In the genomic region with DNA sequence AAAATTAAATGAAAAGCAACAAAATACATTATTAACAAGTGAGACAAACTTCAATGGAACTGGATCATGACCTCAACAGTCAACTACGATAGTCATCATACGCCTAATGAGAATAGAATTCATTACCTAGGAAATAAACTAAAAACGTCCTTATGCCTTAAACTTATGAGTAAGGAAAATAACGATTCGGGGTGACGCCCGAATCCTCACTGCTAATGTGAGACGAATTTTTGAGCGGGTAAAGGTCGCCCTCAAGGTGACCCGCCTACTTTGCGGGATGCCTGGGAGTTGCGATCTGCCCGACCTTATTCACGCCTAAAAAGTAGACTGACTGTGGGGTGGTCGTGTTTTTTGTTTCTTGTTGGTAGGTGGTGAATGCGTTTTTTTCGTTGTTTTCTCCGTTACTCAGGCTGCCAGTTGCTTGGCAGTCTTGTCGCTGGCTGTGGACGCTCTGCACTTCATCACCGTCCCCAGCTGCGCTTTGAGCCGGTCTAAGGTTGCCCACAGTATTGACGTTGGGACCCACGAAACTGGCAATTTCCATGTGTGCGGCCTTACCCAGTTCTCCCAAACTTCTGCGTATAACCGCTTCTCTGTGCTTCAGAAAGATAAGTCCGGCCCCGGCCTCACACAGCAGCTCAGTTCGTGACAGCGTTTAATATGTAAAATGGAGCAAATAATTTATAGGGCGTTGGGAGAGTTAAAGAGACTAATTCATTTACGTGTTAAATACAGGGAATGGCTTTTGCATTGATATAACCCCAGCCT, we compare ENCODE assay signal across 1 cellular context.
A peak's percentile ranks its signal among the peaks of the same experiment; 100 is the strongest.
TF ChIP-seq lines count a peak whose summit lies in the region.

No MANE protein-coding gene starts in this region.

TF ChIP-seq in K562, 482 proteins besides CTCF, POLR2A, EP300 and RAD21 (continued from another document and continues in another):
- TF ChIP-seq ERF (CRISPR knock-in tag; IDR thresholded peaks at IDR 0.05) (peak; percentile 98), SMAD1 (IDR thresholded peaks at IDR 0.05; ENCODE audit: low read depth, low read length, partially characterized antibody) (peak; percentile 100), SAP30 (IDR thresholded peaks at IDR 0.05; ENCODE audit: borderline replicate concordance, insufficient read depth, low read depth, low read length, poor library complexity, severe bottlenecking) (no peak), NR2C1 (IDR thresholded peaks at IDR 0.05) (no peak), NR2C1 (tag; IDR thresholded peaks at IDR 0.05) (no peak), LCOR (CRISPR knock-in tag; IDR thresholded peaks at IDR 0.05) (peak; percentile 95), HDAC8 (tag; IDR thresholded peaks at IDR 0.05) (peak; percentile 53; the same call in 1 of the 2 replicates), RBM25 (IDR thresholded peaks at IDR 0.05; ENCODE audit: low read depth, low read length, severe bottlenecking) (no peak), MAFF (IDR thresholded peaks at IDR 0.05; ENCODE audit: low read length) (0 out of 2 replicates have a peak, but pooled peaks have one; percentile 31), HNRNPLL (IDR thresholded peaks at IDR 0.05; ENCODE audit: low read depth, low read length, poor library complexity, severe bottlenecking) (peak; percentile 88), GTF2A2 (tag; IDR thresholded peaks at IDR 0.05) (peak; percentile 96), ZSCAN29 (IDR thresholded peaks at IDR 0.05) (peak; percentile 90), CBX5 (IDR thresholded peaks at IDR 0.05; ENCODE audit: borderline replicate concordance, low read depth) (0 out of 2 replicates have a peak, but pooled peaks have one; percentile 10), NR4A1 (CRISPR knock-in tag; IDR thresholded peaks at IDR 0.05) (no peak), NR4A1 (tag; IDR thresholded peaks at IDR 0.05) (0 out of 2 replicates have a peak, but pooled peaks have one; percentile 22), TCF7L2 (IDR thresholded peaks at IDR 0.05; ENCODE audit: low read depth, low read length) (no peak), ZNF766 (CRISPR knock-in tag; conservative IDR thresholded peaks at IDR 0.05) (peak; percentile 95), POLR3A (IDR thresholded peaks at IDR 0.05; ENCODE audit: borderline replicate concordance, extremely low read depth, insufficient read depth, insufficient read length) (no peak), NCOA2 (IDR thresholded peaks at IDR 0.05; ENCODE audit: partially characterized antibody in 2 of 2) (no peak), ZNF140 (CRISPR knock-in tag; IDR thresholded peaks at IDR 0.05) (no peak), L3MBTL2 (IDR thresholded peaks at IDR 0.05) (no peak; the same call in none of the 2 replicates), ZNF347 (CRISPR knock-in tag; IDR thresholded peaks at IDR 0.05; ENCODE audit: low read depth) (0 out of 2 replicates have a peak, but pooled peaks have one; percentile 10), ETV6 (IDR thresholded peaks at IDR 0.05; ENCODE audit: borderline replicate concordance in 1 of 2, low read depth in 2 of 2, low read length in 1 of 2) (peak in 1 of 2 experiments; percentile 66; a peak in 2 of 4 replicates), ETV6 (CRISPR knock-in tag; IDR thresholded peaks at IDR 0.05; ENCODE audit: borderline replicate concordance) (peak; percentile 18; the same call in 1 of the 2 replicates), MYC (IDR thresholded peaks at IDR 0.05; ENCODE audit: low read depth, low read length) (no peak; the same call in 1 of the 2 replicates), MYC (CRISPR knock-in tag; IDR thresholded peaks at IDR 0.05; ENCODE audit: borderline replicate concordance, low read depth) (peak; percentile 56; the same call in 1 of the 2 replicates)
- TF ChIP-seq, protein P1, sequence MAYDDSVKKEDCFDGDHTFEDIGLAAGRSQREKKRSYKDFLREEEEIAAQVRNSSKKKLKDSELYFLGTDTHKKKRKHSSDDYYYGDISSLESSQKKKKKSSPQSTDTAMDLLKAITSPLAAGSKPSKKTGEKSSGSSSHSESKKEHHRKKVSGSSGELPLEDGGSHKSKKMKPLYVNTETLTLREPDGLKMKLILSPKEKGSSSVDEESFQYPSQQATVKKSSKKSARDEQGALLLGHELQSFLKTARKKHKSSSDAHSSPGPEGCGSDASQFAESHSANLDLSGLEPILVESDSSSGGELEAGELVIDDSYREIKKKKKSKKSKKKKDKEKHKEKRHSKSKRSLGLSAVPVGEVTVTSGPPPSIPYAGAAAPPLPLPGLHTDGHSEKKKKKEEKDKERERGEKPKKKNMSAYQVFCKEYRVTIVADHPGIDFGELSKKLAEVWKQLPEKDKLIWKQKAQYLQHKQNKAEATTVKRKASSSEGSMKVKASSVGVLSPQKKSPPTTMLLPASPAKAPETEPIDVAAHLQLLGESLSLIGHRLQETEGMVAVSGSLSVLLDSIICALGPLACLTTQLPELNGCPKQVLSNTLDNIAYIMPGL (CRISPR knock-in tag; IDR thresholded peaks at IDR 0.05), result no peak
- TF ChIP-seq, protein P2, sequence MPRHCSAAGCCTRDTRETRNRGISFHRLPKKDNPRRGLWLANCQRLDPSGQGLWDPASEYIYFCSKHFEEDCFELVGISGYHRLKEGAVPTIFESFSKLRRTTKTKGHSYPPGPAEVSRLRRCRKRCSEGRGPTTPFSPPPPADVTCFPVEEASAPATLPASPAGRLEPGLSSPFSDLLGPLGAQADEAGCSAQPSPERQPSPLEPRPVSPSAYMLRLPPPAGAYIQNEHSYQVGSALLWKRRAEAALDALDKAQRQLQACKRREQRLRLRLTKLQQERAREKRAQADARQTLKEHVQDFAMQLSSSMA (CRISPR knock-in tag; IDR thresholded peaks at IDR 0.05), result peak; percentile 95
- TF ChIP-seq, protein P3, sequence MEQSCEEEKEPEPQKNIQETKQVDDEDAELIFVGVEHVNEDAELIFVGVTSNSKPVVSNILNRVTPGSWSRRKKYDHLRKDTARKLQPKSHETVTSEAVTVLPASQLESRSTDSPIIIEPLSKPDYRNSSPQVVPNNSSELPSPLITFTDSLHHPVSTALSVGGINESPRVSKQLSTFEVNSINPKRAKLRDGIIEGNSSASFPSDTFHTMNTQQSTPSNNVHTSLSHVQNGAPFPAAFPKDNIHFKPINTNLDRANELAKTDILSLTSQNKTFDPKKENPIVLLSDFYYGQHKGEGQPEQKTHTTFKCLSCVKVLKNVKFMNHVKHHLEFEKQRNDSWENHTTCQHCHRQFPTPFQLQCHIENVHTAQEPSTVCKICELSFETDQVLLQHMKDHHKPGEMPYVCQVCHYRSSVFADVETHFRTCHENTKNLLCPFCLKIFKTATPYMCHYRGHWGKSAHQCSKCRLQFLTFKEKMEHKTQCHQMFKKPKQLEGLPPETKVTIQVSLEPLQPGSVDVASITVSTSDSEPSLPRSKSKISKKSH (CRISPR knock-in tag; IDR thresholded peaks at IDR 0.05), result peak; percentile 84; the same call in 1 of the 2 replicates
- TF ChIP-seq, protein P4, sequence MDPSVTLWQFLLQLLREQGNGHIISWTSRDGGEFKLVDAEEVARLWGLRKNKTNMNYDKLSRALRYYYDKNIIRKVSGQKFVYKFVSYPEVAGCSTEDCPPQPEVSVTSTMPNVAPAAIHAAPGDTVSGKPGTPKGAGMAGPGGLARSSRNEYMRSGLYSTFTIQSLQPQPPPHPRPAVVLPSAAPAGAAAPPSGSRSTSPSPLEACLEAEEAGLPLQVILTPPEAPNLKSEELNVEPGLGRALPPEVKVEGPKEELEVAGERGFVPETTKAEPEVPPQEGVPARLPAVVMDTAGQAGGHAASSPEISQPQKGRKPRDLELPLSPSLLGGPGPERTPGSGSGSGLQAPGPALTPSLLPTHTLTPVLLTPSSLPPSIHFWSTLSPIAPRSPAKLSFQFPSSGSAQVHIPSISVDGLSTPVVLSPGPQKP (CRISPR knock-in tag; IDR thresholded peaks at IDR 0.05), result no peak
- TF ChIP-seq, protein P5, sequence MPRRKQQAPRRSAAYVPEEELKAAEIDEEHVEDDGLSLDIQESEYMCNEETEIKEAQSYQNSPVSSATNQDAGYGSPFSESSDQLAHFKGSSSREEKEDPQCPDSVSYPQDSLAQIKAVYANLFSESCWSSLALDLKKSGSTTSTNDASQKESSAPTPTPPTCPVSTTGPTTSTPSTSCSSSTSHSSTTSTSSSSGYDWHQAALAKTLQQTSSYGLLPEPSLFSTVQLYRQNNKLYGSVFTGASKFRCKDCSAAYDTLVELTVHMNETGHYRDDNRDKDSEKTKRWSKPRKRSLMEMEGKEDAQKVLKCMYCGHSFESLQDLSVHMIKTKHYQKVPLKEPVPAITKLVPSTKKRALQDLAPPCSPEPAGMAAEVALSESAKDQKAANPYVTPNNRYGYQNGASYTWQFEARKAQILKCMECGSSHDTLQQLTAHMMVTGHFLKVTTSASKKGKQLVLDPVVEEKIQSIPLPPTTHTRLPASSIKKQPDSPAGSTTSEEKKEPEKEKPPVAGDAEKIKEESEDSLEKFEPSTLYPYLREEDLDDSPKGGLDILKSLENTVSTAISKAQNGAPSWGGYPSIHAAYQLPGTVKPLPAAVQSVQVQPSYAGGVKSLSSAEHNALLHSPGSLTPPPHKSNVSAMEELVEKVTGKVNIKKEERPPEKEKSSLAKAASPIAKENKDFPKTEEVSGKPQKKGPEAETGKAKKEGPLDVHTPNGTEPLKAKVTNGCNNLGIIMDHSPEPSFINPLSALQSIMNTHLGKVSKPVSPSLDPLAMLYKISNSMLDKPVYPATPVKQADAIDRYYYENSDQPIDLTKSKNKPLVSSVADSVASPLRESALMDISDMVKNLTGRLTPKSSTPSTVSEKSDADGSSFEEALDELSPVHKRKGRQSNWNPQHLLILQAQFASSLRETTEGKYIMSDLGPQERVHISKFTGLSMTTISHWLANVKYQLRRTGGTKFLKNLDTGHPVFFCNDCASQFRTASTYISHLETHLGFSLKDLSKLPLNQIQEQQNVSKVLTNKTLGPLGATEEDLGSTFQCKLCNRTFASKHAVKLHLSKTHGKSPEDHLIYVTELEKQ (CRISPR knock-in tag; IDR thresholded peaks at IDR 0.05), result no peak
- TF ChIP-seq, protein P6, sequence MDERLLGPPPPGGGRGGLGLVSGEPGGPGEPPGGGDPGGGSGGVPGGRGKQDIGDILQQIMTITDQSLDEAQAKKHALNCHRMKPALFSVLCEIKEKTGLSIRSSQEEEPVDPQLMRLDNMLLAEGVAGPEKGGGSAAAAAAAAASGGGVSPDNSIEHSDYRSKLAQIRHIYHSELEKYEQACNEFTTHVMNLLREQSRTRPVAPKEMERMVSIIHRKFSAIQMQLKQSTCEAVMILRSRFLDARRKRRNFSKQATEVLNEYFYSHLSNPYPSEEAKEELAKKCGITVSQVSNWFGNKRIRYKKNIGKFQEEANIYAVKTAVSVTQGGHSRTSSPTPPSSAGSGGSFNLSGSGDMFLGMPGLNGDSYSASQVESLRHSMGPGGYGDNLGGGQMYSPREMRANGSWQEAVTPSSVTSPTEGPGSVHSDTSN (CRISPR knock-in tag; IDR thresholded peaks at IDR 0.05; ENCODE audit: low read depth), result no peak
- TF ChIP-seq, protein P6 (tag; conservative IDR thresholded peaks at IDR 0.05; ENCODE audit: low read depth), result peak; percentile 30; the same call in 1 of the 2 replicates
- TF ChIP-seq, protein P7, sequence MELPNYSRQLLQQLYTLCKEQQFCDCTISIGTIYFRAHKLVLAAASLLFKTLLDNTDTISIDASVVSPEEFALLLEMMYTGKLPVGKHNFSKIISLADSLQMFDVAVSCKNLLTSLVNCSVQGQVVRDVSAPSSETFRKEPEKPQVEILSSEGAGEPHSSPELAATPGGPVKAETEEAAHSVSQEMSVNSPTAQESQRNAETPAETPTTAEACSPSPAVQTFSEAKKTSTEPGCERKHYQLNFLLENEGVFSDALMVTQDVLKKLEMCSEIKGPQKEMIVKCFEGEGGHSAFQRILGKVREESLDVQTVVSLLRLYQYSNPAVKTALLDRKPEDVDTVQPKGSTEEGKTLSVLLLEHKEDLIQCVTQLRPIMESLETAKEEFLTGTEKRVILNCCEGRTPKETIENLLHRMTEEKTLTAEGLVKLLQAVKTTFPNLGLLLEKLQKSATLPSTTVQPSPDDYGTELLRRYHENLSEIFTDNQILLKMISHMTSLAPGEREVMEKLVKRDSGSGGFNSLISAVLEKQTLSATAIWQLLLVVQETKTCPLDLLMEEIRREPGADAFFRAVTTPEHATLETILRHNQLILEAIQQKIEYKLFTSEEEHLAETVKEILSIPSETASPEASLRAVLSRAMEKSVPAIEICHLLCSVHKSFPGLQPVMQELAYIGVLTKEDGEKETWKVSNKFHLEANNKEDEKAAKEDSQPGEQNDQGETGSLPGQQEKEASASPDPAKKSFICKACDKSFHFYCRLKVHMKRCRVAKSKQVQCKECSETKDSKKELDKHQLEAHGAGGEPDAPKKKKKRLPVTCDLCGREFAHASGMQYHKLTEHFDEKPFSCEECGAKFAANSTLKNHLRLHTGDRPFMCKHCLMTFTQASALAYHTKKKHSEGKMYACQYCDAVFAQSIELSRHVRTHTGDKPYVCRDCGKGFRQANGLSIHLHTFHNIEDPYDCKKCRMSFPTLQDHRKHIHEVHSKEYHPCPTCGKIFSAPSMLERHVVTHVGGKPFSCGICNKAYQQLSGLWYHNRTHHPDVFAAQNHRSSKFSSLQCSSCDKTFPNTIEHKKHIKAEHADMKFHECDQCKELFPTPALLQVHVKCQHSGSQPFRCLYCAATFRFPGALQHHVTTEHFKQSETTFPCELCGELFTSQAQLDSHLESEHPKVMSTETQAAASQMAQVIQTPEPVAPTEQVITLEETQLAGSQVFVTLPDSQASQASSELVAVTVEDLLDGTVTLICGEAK (IDR thresholded peaks at IDR 0.05), result no peak; the same call in 1 of the 2 replicates
- TF ChIP-seq, protein P7 (CRISPR knock-in tag; IDR thresholded peaks at IDR 0.05), result peak; percentile 55
